ENCODE assay signal across 8 cellular contexts in genomic region chr20:44092551-44093248, GRCh38.
DNase-seq lines count a peak whose midpoint lies in the region; ATAC-seq and TF ChIP-seq lines count a peak whose summit lies in the region.

No MANE protein-coding gene starts in this region.

- H3K4me1 ChIP-seq in SK-N-SH (ENCODE audit: control insufficient read depth in 1 of 2, insufficient read depth in 2 of 2, low read depth in 1 of 2, low read length in 1 of 2) (peaks cover 0 to 16% of the 10 kb centered on the region in 2 experiments; a peak in 1 of 4 replicates), fibroblast of lung (ENCODE audit: control insufficient read depth, extremely low read depth, insufficient read depth, low read length) (peaks cover 4% of the 10 kb centered on the region), spleen (no peaks in the 10 kb centered on the region)

- H3K9me3 ChIP-seq in SK-N-SH (no peaks in the 10 kb centered on the region), fibroblast of lung (ENCODE audit: control insufficient read depth, insufficient read depth, low read depth, low read length) (no peaks in the 10 kb centered on the region), spleen (no peaks in the 10 kb centered on the region)

- H3K27me3 ChIP-seq in SK-N-SH (ENCODE audit: insufficient read depth) (no peaks in the 10 kb centered on the region), fibroblast of lung (ENCODE audit: control insufficient read depth, insufficient read depth, low read length) (no peaks in the 10 kb centered on the region), spleen (replicated peaks in 1 of 7) (peaks cover 0 to 22% (median 4%) of the 10 kb centered on the region in 7 donors)

- no peaks in the 10 kb centered on the region for H3K79me2 ChIP-seq in SK-N-SH (ENCODE audit: insufficient read depth)
- H3K79me2 ChIP-seq in fibroblast of lung (ENCODE audit: control insufficient read depth, insufficient read depth, low read length) = no peaks in the 10 kb centered on the region

- TF ChIP-seq POLR2A in spleen (IDR thresholded peaks at IDR 0.05) = no peak

- H4K20me1 ChIP-seq in SK-N-SH (ENCODE audit: insufficient read depth) (no peaks in the 10 kb centered on the region), fibroblast of lung (ENCODE audit: control insufficient read depth, extremely low read depth, insufficient read depth, low read length) (no peaks in the 10 kb centered on the region)

- no peak for ATAC-seq in GM19351 (IDR thresholded peaks at IDR 0.05; ENCODE audit: unreplicated experiment)
- no peak for ATAC-seq in GM18858 (IDR thresholded peaks at IDR 0.05; ENCODE audit: unreplicated experiment)
- ATAC-seq in GM19455 (IDR thresholded peaks at IDR 0.05; ENCODE audit: unreplicated experiment) = no peak

- no peak overlapping the region for H3K4me2 ChIP-seq in SK-N-SH
- no peak overlapping the region for H3K4me2 ChIP-seq in fibroblast of lung (ENCODE audit: extremely low read depth, insufficient read depth, low read length)

- H3F3A ChIP-seq in SK-N-SH (replicated peaks; ENCODE audit: insufficient read depth) = no peaks in the 10 kb centered on the region

- H2AFZ ChIP-seq in SK-N-SH (ENCODE audit: low read depth) (no peak overlapping the region), fibroblast of lung (ENCODE audit: low read length) (no peak overlapping the region)

- H3K27ac ChIP-seq in SK-N-SH (ENCODE audit: low read depth in 2 of 2, low read length in 1 of 2) = no peak overlapping the region
- H3K27ac ChIP-seq in fibroblast of lung (ENCODE audit: insufficient read depth, low read length) = no peak overlapping the region
- H3K27ac ChIP-seq in spleen = no peak overlapping the region

- no peak for TF ChIP-seq EP300 in SK-N-SH (IDR thresholded peaks at IDR 0.05; ENCODE audit: borderline replicate concordance in 1 of 2, low read depth in 1 of 2, low read length in 1 of 2)

- peak; percentile 80 for TF ChIP-seq RAD21 in SK-N-SH (IDR thresholded peaks at IDR 0.05; ENCODE audit: low read length)

- DNase-seq in DMS153 treated with DMSO at 0.1 percent for 48 hours (lab: John Stamatoyannopoulos, UW; ENCODE audit: unreplicated experiment) (peak; percentile 52), HT1080 (ENCODE audit: low read depth) (peak; percentile 37), SK-N-SH (peak; percentile 51), fibroblast of lung (ENCODE audit: low read depth in 2 of 2) (peak; percentile 48 to 74), spleen (no peak)

- intact Hi-C loops in spleen (cut with DNase I; ENCODE audit: low total_unique reads) = no loop called here

- WGBS in SK-N-SH (ENCODE audit: low lambda C conversion rate) = 50% methylated on average over 6 of the region's 9 CpGs
- 66 to 72% (median 72%) methylated on average over 9 of the region's 9 CpGs for WGBS in spleen, 5 donors

- H3K4me3 ChIP-seq in SK-N-SH (ENCODE audit: low read depth in 2 of 2, low read length in 1 of 2) (no peak overlapping the region; a peak in 1 of 4 replicates), fibroblast of lung (replicated peaks in 1 of 4; ENCODE audit: control extremely low read depth in 1 of 4, insufficient read depth in 1 of 4, low read depth in 3 of 4, low read length in 4 of 4) (no peak overlapping the region), spleen (no peak overlapping the region)

- POLR2A ChIA-PET in SK-N-SH (lab: Yijun Ruan, JAX) = no interaction called here

- H3K36me3 ChIP-seq in SK-N-SH (replicated peaks in 1 of 2; ENCODE audit: control insufficient read depth in 1 of 2, insufficient read depth in 2 of 2, low read length in 1 of 2) (no peaks in the 10 kb centered on the region), fibroblast of lung (ENCODE audit: control insufficient read depth, insufficient read depth, low read length) (no peaks in the 10 kb centered on the region), spleen (no peaks in the 10 kb centered on the region)

- H3K9me2 ChIP-seq in SK-N-SH = no peaks in the 10 kb centered on the region

- TF ChIP-seq CTCF in SK-N-SH (IDR thresholded peaks at IDR 0.05) (peak; percentile 74), fibroblast of lung (conservative IDR thresholded peaks at IDR 0.05 in 1 of 2, IDR thresholded peaks at IDR 0.05 in 1 of 2; ENCODE audit: low read depth in 1 of 2, low read length in 2 of 2) (peak; percentile 58 to 66), spleen (IDR thresholded peaks at IDR 0.05 in 8 of 11, conservative IDR thresholded peaks at IDR 0.05 in 3 of 11) (peak in 7 of 11 experiments; percentile 10 to 51 (median 26))

- CTCF ChIA-PET in SK-N-SH (lab: Yijun Ruan, JAX) = interaction anchor here (0.7 to 3.6 kb wide), 11 partner anchors 10 to 557 kb away, joined by 3 to 21 read pairs (median 4); no protein-coding TSS in a partner anchor

- H3K9ac ChIP-seq in SK-N-SH (no peak overlapping the region), fibroblast of lung (ENCODE audit: insufficient read depth, low read length) (no peak overlapping the region)

TF ChIP-seq in SK-N-SH, 30 proteins besides CTCF, POLR2A, EP300 and RAD21:
- no peak for TF ChIP-seq USF1 (IDR thresholded peaks at IDR 0.05; ENCODE audit: borderline replicate concordance, low read depth)
- peak; percentile 78 for TF ChIP-seq SMC3 (IDR thresholded peaks at IDR 0.05; ENCODE audit: low read depth, low read length)
- TF ChIP-seq POLR2AphosphoS5 (IDR thresholded peaks at IDR 0.05; ENCODE audit: low read depth, low read length) = no peak
- TF ChIP-seq PBX3 (IDR thresholded peaks at IDR 0.05) = peak; percentile 40; the same call in 1 of the 2 replicates
- TF ChIP-seq ZBTB33 (IDR thresholded peaks at IDR 0.05; ENCODE audit: borderline replicate concordance, low read depth) = no peak
- TF ChIP-seq SIN3A (IDR thresholded peaks at IDR 0.05; ENCODE audit: borderline replicate concordance, low read depth, low read length) = no peak
- TF ChIP-seq RFX5 (IDR thresholded peaks at IDR 0.05; ENCODE audit: low read length) = no peak
